Comparison of ENCODE assay signal across 21 cellular contexts in genomic region chr5:178351950-178352349, GRCh38.
DNase-seq lines count a peak whose midpoint lies in the region; ATAC-seq, FAIRE-seq and TF ChIP-seq lines count a peak whose summit lies in the region.
"Had no signal": no experiment of that assay in that cellular context is flagged by ENCODE, and none has a peak within 500 bp of the region (broad histone marks: within the 10 kb centered on the region; RNA-seq: fewer than 3 reads in every experiment).

No MANE protein-coding gene starts in this region.

- H3K23me2 ChIP-seq in H1 (ENCODE audit: low read depth, low read length), result no peaks in the 10 kb centered on the region; the same call in 1 of the 2 replicates

- peaks cover 7 to 23% (median 12%) of the 10 kb centered on the region in 4 experiments for H3K4me1 ChIP-seq in H1 (replicated peaks in 1 of 4; ENCODE audit: control insufficient read depth in 3 of 4, insufficient read depth in 4 of 4, low read length in 3 of 4)
- H3K4me1 ChIP-seq in PC-9 (replicated peaks; ENCODE audit: insufficient read depth), result no peaks in the 10 kb centered on the region
- H3K4me1 ChIP-seq in A673 (ENCODE audit: insufficient read depth, low read length, poor library complexity, severe bottlenecking), result no peaks in the 10 kb centered on the region
- H3K4me1 ChIP-seq: A549, Caco-2, HAP-1 had no signal

- no peak overlapping the region for H3K56ac ChIP-seq in H1 (replicated peaks; ENCODE audit: insufficient read length, low read depth, low read length)

- H3K27me3 ChIP-seq in H1 (replicated peaks in 1 of 4; ENCODE audit: control insufficient read depth in 3 of 4, extremely low read depth in 1 of 4, insufficient read depth in 3 of 4, low read length in 3 of 4) (no peaks in the 10 kb centered on the region), PC-9 (ENCODE audit: insufficient read depth, low read depth) (peaks cover 95% of the 10 kb centered on the region), A673 (replicated peaks; ENCODE audit: insufficient read depth, low read depth, low read length, poor library complexity) (no peaks in the 10 kb centered on the region)

- no peak overlapping the region for H3K18ac ChIP-seq in H1 (ENCODE audit: extremely low read depth, low read length)

- no peak overlapping the region for H4K91ac ChIP-seq in H1 (replicated peaks; ENCODE audit: insufficient read length, low read length)

- H4K8ac ChIP-seq in H1 (ENCODE audit: extremely low read depth, insufficient read depth, low read length), result peak overlapping the region; percentile 48; the same call in 1 of the 2 replicates

- H3K9me3 ChIP-seq in H1 (ENCODE audit: insufficient read depth in 2 of 2, low read depth in 1 of 2, low read length in 1 of 2), result no peaks in the 10 kb centered on the region
- H3K9me3 ChIP-seq in PC-9 (ENCODE audit: insufficient read depth, low read depth), result no peaks in the 10 kb centered on the region
- H3K9me3 ChIP-seq in A673 (ENCODE audit: low read depth, low read length, poor library complexity, severe bottlenecking), result no peaks in the 10 kb centered on the region
- H3K9me3 ChIP-seq: A549, Caco-2, HAP-1 had no signal

- H3K9me3 Mint-ChIP-seq in natural killer cell treated with Interleukin-12 subunit alpha and Interleukin-12 subunit beta and Interleukin-15 and Interleukin-18, amount 100 ng/mL, for 72 hours, result no peaks in the 10 kb centered on the region
- no peaks in the 10 kb centered on the region for H3K9me3 Mint-ChIP-seq in natural killer cell
- H3K9me3 Mint-ChIP-seq: CD4-positive, alpha-beta T cell had no signal

- H3K36me3 Mint-ChIP-seq in natural killer cell treated with Interleukin-12 subunit alpha and Interleukin-12 subunit beta and Interleukin-15 and Interleukin-18, amount 100 ng/mL, for 72 hours, result no peaks in the 10 kb centered on the region
- no peaks in the 10 kb centered on the region for H3K36me3 Mint-ChIP-seq in natural killer cell

- DNase-seq in natural killer cell treated with Interleukin-12 subunit alpha and Interleukin-12 subunit beta and Interleukin-15 and Interleukin-18, amount 100 ng/mL, for 72 hours (ENCODE audit: low spot score), result peak; percentile 6
- DNase-seq in natural killer cell (no peak), H1 (ENCODE audit: low read depth in 1 of 2, low spot score in 2 of 2) (no peak), posterior vena cava (ENCODE audit: low spot score) (peak; percentile 43), PC-9 (no peak), A673 (ENCODE audit: low spot score) (no peak), D341Med (ENCODE audit: low spot score) (no peak)
- DNase-seq: C1 segment of cervical spinal cord; Caco-2; CD4-positive, alpha-beta T cell; DMS153; DMS79; GDM1; IMR-90 had no signal

- H2AK5ac ChIP-seq in H1 (ENCODE audit: low read depth, low read length), result no peak overlapping the region

- no peak overlapping the region for H3K4me3 Mint-ChIP-seq in natural killer cell treated with Interleukin-12 subunit alpha and Interleukin-12 subunit beta and Interleukin-15 and Interleukin-18, amount 100 ng/mL, for 72 hours
- H3K4me3 Mint-ChIP-seq in natural killer cell, result no peak overlapping the region
- H3K4me3 Mint-ChIP-seq: CD4-positive, alpha-beta T cell had no signal

- no peak overlapping the region for H3K9ac ChIP-seq in H1 (replicated peaks in 1 of 4; ENCODE audit: extremely low read depth in 1 of 4, low read depth in 3 of 4, low read length in 3 of 4)

- no peak overlapping the region for H3K27ac ChIP-seq in H1 (ENCODE audit: low read depth, low read length)
- H3K27ac ChIP-seq in PC-9, result no peak overlapping the region
- H3K27ac ChIP-seq in A673 (ENCODE audit: low read depth, low read length, poor library complexity, severe bottlenecking), result no peak overlapping the region
- H3K27ac ChIP-seq: 22Rv1, A549 had no signal

- BruUV-seq in PC-9 (replicated peaks; lab: Mats Ljungman, UMichigan) (no TSS peak), A673 (replicated peaks; lab: Mats Ljungman, UMichigan) (no TSS peak)

- no peak overlapping the region for H3K23ac ChIP-seq in H1 (ENCODE audit: insufficient read length)

- TF ChIP-seq POLR2A in H1 (IDR thresholded peaks at IDR 0.05; ENCODE audit: control extremely low read depth in 1 of 2, low read depth in 2 of 2, low read length in 2 of 2), result no peak

- WGBS in H1 (ENCODE audit: extremely low coverage in 1 of 2, insufficient coverage in 1 of 2, insufficient read length in 1 of 2, insufficient replicate concordance in 2 of 2, low coverage in 1 of 2, low lambda C conversion rate in 2 of 2, missing lambda C conversion rate in 1 of 2), 2 experiments, result 89% methylated on average over 11 of the region's 11 CpGs; no CpG with 5 or more reads in 1 of the 2 experiments

- H3K36me3 ChIP-seq in H1 (ENCODE audit: control insufficient read depth in 2 of 4, insufficient read depth in 4 of 4, low read length in 3 of 4) (no peaks in the 10 kb centered on the region), PC-9 (ENCODE audit: low read depth) (no peaks in the 10 kb centered on the region), A673 (ENCODE audit: insufficient read depth, low read length, poor library complexity, severe bottlenecking) (no peaks in the 10 kb centered on the region)
- H3K36me3 ChIP-seq: HAP-1 had no signal

- no peak overlapping the region for H3K4me2 ChIP-seq in H1 (ENCODE audit: insufficient read depth in 1 of 2, low read depth in 2 of 2, low read length in 2 of 2)
- no peak overlapping the region for H3K4me2 ChIP-seq in PC-9
- H3K4me2 ChIP-seq: A549 had no signal

- no peak overlapping the region for H2BK20ac ChIP-seq in H1 (ENCODE audit: low read length)

- no peaks in the 10 kb centered on the region for H4K20me1 ChIP-seq in H1 (replicated peaks in 1 of 2; ENCODE audit: control insufficient read depth in 1 of 2, insufficient read depth in 2 of 2, low read length in 2 of 2)
- no peaks in the 10 kb centered on the region for H4K20me1 ChIP-seq in PC-9 (ENCODE audit: insufficient read depth)

- no peak overlapping the region for H4K5ac ChIP-seq in H1 (ENCODE audit: insufficient read length, low read depth, low read length)

- POLR2A ChIA-PET in H1 (lab: Charles Lee; ENCODE audit: partially characterized antibody) (no interaction called here), PC-9 (lab: Charles Lee; ENCODE audit: unreplicated experiment) (interaction anchor here (0.6 kb wide), 1 partner anchor 48 kb away, joined by 5 read pairs; no protein-coding TSS in a partner anchor), A673 (lab: Charles Lee; ENCODE audit: low non-redundant PET) (no interaction called here)

- CTCF ChIA-PET in H1 (lab: Charles Lee; ENCODE audit: partially characterized antibody) (interaction anchor here (0.6 to 2.1 kb wide), 3 partner anchors 65 to 117 kb away, joined by 3 to 10 read pairs (median 4); no protein-coding TSS in a partner anchor), PC-9 (lab: Charles Lee) (no interaction called here), A673 (lab: Charles Lee) (no interaction called here)

- H3K79me1 ChIP-seq in H1 (ENCODE audit: low read depth, low read length), result no peaks in the 10 kb centered on the region; the same call in 1 of the 2 replicates

- H2BK12ac ChIP-seq in H1 (ENCODE audit: low read depth, low read length), result no peak overlapping the region

- H3K14ac ChIP-seq in H1 (ENCODE audit: insufficient read length), result no peak overlapping the region

- H3F3A ChIP-seq in PC-9 (ENCODE audit: insufficient read depth, low read depth), result no peaks in the 10 kb centered on the region

- FAIRE-seq in H1 (lab: Jason Lieb, UNC), result no peak
- FAIRE-seq: A549, GM12892, GM18507, HTR-8/SVneo, K562 had no signal

- no peak overlapping the region for H2BK120ac ChIP-seq in H1 (replicated peaks; ENCODE audit: low read depth, low read length)

- ATAC-seq in natural killer cell treated with Interleukin-12 subunit alpha and Interleukin-12 subunit beta and Interleukin-15 and Interleukin-18, amount 100 ng/mL, for 72 hours, result no peak
- ATAC-seq in natural killer cell, result no peak
- ATAC-seq: A549, K562 had no signal

- TF ChIP-seq CTCF in natural killer cell (IDR thresholded peaks at IDR 0.05) (no peak), H1 (IDR thresholded peaks at IDR 0.05; ENCODE audit: control extremely low read depth in 1 of 3, insufficient read depth in 1 of 3, low read depth in 1 of 3, low read length in 3 of 3) (no peak), PC-9 (conservative IDR thresholded peaks at IDR 0.05) (no peak), A673 (conservative IDR thresholded peaks at IDR 0.05; ENCODE audit: low read depth, low read length) (no peak)

- H3K4ac ChIP-seq in H1 (replicated peaks; ENCODE audit: insufficient read length, low read depth, low read length), result no peak overlapping the region

- H3K4me1 Mint-ChIP-seq in natural killer cell treated with Interleukin-12 subunit alpha and Interleukin-12 subunit beta and Interleukin-15 and Interleukin-18, amount 100 ng/mL, for 72 hours (ENCODE audit: low read depth in 2 of 2), result peaks cover 0 to 6% of the 10 kb centered on the region in 2 donors
- peaks cover 0 to 11% of the 10 kb centered on the region in 2 donors for H3K4me1 Mint-ChIP-seq in natural killer cell

- intact Hi-C loops in natural killer cell (cut with micrococcal nuclease), result no loop called here
- intact Hi-C loops in posterior vena cava (cut with DNase I), result no loop called here
- intact Hi-C loops in PC-9 (cut with micrococcal nuclease; ENCODE audit: unreplicated experiment), result no loop called here
- intact Hi-C loops in A673 (cut with micrococcal nuclease; ENCODE audit: unreplicated experiment), result no loop called here

- no peak for TF ChIP-seq EP300 in H1 (IDR thresholded peaks at IDR 0.05; ENCODE audit: borderline replicate concordance in 1 of 2, low read depth in 2 of 2, low read length in 2 of 2)

- H3K9me2 ChIP-seq in PC-9 (ENCODE audit: insufficient read depth), result no peaks in the 10 kb centered on the region

- H3K4me3 ChIP-seq in H1 (ENCODE audit: extremely low read depth in 1 of 4, insufficient read depth in 2 of 4, low read depth in 3 of 4, low read length in 4 of 4) (no peak overlapping the region), PC-9 (no peak overlapping the region), A673 (ENCODE audit: low read depth, low read length, poor library complexity, severe bottlenecking) (no peak overlapping the region)
- H3K4me3 ChIP-seq: A549, HAP-1, K562 had no signal

- no peak overlapping the region for H2BK5ac ChIP-seq in H1 (ENCODE audit: low read depth, low read length)

- H3K27me3 Mint-ChIP-seq in natural killer cell treated with Interleukin-12 subunit alpha and Interleukin-12 subunit beta and Interleukin-15 and Interleukin-18, amount 100 ng/mL, for 72 hours, result peaks cover 9 to 11% of the 10 kb centered on the region in 2 donors
- H3K27me3 Mint-ChIP-seq in natural killer cell (ENCODE audit: low read depth in 2 of 2), result peaks cover 7 to 8% of the 10 kb centered on the region in 2 donors

- no peak for TF ChIP-seq RAD21 in H1 (IDR thresholded peaks at IDR 0.05 in 1 of 2, conservative IDR thresholded peaks at IDR 0.05 in 1 of 2; ENCODE audit: low read depth in 2 of 2, low read length in 2 of 2)

- H3K79me2 ChIP-seq in H1 (ENCODE audit: control insufficient read depth in 1 of 2, insufficient read depth in 2 of 2, low read length in 2 of 2) (no peaks in the 10 kb centered on the region), PC-9 (ENCODE audit: low read depth) (no peaks in the 10 kb centered on the region)

- H2BK15ac ChIP-seq in H1 (ENCODE audit: low read length), result no peak overlapping the region

- H2AFZ ChIP-seq in H1 (ENCODE audit: low read length) (no peak overlapping the region), PC-9 (no peak overlapping the region)

- H3K27ac Mint-ChIP-seq in natural killer cell treated with Interleukin-12 subunit alpha and Interleukin-12 subunit beta and Interleukin-15 and Interleukin-18, amount 100 ng/mL, for 72 hours, result no peak overlapping the region
- H3K27ac Mint-ChIP-seq in natural killer cell, result no peak overlapping the region
- H3K27ac Mint-ChIP-seq: CD4-positive, alpha-beta T cell had no signal

Comparison
In these comparisons a context has a peak if more than half of its experiments do, and no peak if none do; other contexts are left out.
1. DNase-seq: peak in natural killer cell treated with Interleukin-12 subunit alpha and Interleukin-12 subunit beta and Interleukin-15 and Interleukin-18, amount 100 ng/mL, for 72 hours (single experiment) and posterior vena cava (single experiment); none in natural killer cell (single experiment), H1 (0 of 2), PC-9 (0 of 2), A673 (single experiment) and D341Med (single experiment).